Comparison of ENCODE assay signal across 8 cellular contexts in the genomic region with DNA sequence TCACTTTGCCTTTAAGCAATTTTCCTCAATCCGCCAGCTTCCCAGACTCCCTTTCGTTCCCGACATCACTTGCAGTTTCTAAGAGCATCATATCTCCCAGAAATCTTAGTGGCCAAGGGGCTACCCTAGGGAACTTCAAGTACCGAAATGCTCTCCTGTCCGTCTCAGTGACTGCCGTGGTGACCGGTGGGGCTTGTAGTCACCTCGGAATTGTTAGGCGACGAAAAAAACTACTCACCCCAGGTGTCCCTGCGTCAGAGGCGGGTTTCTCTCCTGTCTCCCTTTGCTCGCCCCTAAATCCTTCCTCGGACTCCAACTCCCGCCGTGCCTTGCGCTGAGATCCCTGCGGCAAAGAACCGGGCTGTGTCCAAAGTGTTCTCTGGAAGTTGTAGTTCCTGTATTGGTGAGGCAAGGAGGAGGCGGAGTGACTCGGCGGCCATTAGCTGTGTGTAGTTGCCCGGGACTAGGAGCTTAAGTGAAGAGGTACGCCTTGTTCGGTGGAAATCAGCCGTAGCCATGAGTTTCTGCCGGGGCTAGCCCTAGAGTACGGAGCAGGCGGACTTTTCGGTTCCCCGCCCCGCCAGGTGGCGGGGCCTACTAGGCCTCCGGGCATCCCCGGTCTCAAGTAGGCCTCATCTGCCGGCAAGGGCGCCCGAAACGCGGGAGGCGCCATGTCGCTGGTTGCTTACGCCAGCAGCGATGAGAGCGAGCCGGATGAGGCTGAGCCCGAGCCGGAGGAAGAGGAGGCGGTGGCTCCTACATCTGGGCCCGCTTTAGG. TPM values are rescaled to one million over a fixed set of nuclear protein-coding genes. Genes with fewer than 3 reads are reported as not detected.
DNase-seq lines count a peak whose midpoint lies in the region; ATAC-seq and TF ChIP-seq lines count a peak whose summit lies in the region.

TSS of gene PRCC (plus strand) at position 435 of the 778 bp plus-strand sequence. CDS start at position 672, 237 bp downstream.

- intact Hi-C loops in left lung (cut with DNase I): no loop called here

- no peaks in the 10 kb centered on the region for H3K27me3 ChIP-seq in BLaER1 treated with 17β-estradiol and CSF1 and Interleukin-3, amounts not matched to agents 10 nM and 100 nM
- H3K27me3 ChIP-seq in left lung: no peaks in the 10 kb centered on the region

- H3K9ac ChIP-seq in BLaER1 treated with 17β-estradiol and CSF1 and Interleukin-3, amounts not matched to agents 10 nM and 100 nM: peak within 1 kb of the TSS; percentile 93 to 99 (median 98)

- ATAC-seq in GM19328 (IDR thresholded peaks at IDR 0.05; ENCODE audit: unreplicated experiment) (peak; percentile 89), HG03520 (IDR thresholded peaks at IDR 0.05; ENCODE audit: unreplicated experiment) (peak; percentile 86), left lung (peak; percentile 96)

- peak within 1 kb of the TSS; percentile 92 to 100 (median 96) for H3K4me2 ChIP-seq in BLaER1 treated with 17β-estradiol and CSF1 and Interleukin-3, amounts not matched to agents 10 nM and 100 nM

- peak within 1 kb of the TSS; percentile 83 to 96 (median 90) for H3K4me3 ChIP-seq in BLaER1 treated with 17β-estradiol and CSF1 and Interleukin-3, amounts not matched to agents 10 nM and 100 nM
- peak within 1 kb of the TSS; percentile 90 to 97 for H3K4me3 ChIP-seq in left lung

- H3K27ac ChIP-seq in BLaER1 treated with 17β-estradiol and CSF1 and Interleukin-3, amounts not matched to agents 10 nM and 100 nM: peak within 1 kb of the TSS; percentile 90 to 99 (median 97)
- peak within 1 kb of the TSS; percentile 88 to 92 for H3K27ac ChIP-seq in left lung

- no peaks in the 10 kb centered on the region for H3K9me3 ChIP-seq in BLaER1 treated with 17β-estradiol and CSF1 and Interleukin-3, amounts not matched to agents 10 nM and 100 nM (replicated peaks in 1 of 11)
- H3K9me3 ChIP-seq in left lung: no peaks in the 10 kb centered on the region

- TF ChIP-seq CTCF in left lung (IDR thresholded peaks at IDR 0.05): no peak

- peaks cover 13 to 43% (median 36%) of the 10 kb centered on the region in 11 experiments; a peak in 18 of 22 replicates for H4K20me1 ChIP-seq in BLaER1 treated with 17β-estradiol and CSF1 and Interleukin-3, amounts not matched to agents 10 nM and 100 nM

- H3K36me3 ChIP-seq in BLaER1 treated with 17β-estradiol and CSF1 and Interleukin-3, amounts not matched to agents 10 nM and 100 nM: peaks cover 24 to 31% (median 27%) of the 10 kb centered on the region in 11 experiments
- peaks cover 0 to 13% of the 10 kb centered on the region in 2 donors for H3K36me3 ChIP-seq in left lung

- DNase-seq in NCI-H69 (lab: John Stamatoyannopoulos, UW) (peak; percentile 100), dermis blood vessel endothelial cell (peak; percentile 100), left lung (peak; percentile 98 to 99)
- peak; percentile 95 for DNase-seq in activated CD4-positive, alpha-beta T cell treated with anti-CD3 and anti-CD28 coated beads, Interleukin-2, amount 50 U/mL, for 1 hour
- peak; percentile 88 for DNase-seq in stimulated activated CD4-positive, alpha-beta T cell treated with anti-CD3 and anti-CD28 coated beads, Interleukin-2, amount 100 ng/mL, for 48 hours

- H3K4me1 ChIP-seq in BLaER1 treated with 17β-estradiol and CSF1 and Interleukin-3, amounts not matched to agents 10 nM and 100 nM: peaks cover 42 to 51% (median 45%) of the 10 kb centered on the region in 10 experiments
- H3K4me1 ChIP-seq in left lung: peaks cover 19 to 52% of the 10 kb centered on the region in 2 donors

RNA-seq across cellular contexts. Expression of gene PRCC, which starts in this region (rescaled TPM):
- total RNA-seq in dermis blood vessel endothelial cell (12.3 and 15.6 TPM in 2 replicates), left lung (10 to 100 TPM; 40.7 to 56.2 TPM)

Comparison
In these comparisons a context has a peak if more than half of its experiments do, and no peak if none do; other contexts are left out.
1. Peak in every context shown above with its lines: DNase-seq, ATAC-seq, H3K4me3 ChIP-seq and H3K27ac ChIP-seq.